In genomic region chr12:19220205-19220604, GRCh38 we compare ENCODE assay signal across 17 cellular contexts.
DNase-seq lines count a peak whose midpoint lies in the region; TF ChIP-seq lines count a peak whose summit lies in the region.
"Had no signal": no experiment of that assay in that cellular context is flagged by ENCODE, and none has a peak within 500 bp of the region (broad histone marks: within the 10 kb centered on the region; RNA-seq: fewer than 3 reads in every experiment).

No MANE protein-coding gene starts in this region.

- peaks cover 0 to 10% (median 0%) of the 10 kb centered on the region in 3 donors for H3K4me1 Mint-ChIP-seq in CD8-positive, alpha-beta memory T cell
- peaks cover 41% of the 10 kb centered on the region for H3K4me1 Mint-ChIP-seq in chondrocyte (ENCODE audit: low read depth)
- H3K4me1 Mint-ChIP-seq: CD14-positive monocyte had no signal

- intact Hi-C loops in dorsolateral prefrontal cortex (cut with DNase I): no loop called here

- no peaks in the 10 kb centered on the region for H3K36me3 ChIP-seq in CD8-positive, alpha-beta memory T cell (ENCODE audit: insufficient read depth, low read length)
- H3K36me3 ChIP-seq: MG63, spleen had no signal

- H3K4me1 ChIP-seq in CD8-positive, alpha-beta memory T cell (ENCODE audit: insufficient read depth, low read length): no peaks in the 10 kb centered on the region
- H3K4me1 ChIP-seq: spleen had no signal

- no peaks in the 10 kb centered on the region for H3K9me3 Mint-ChIP-seq in CD8-positive, alpha-beta memory T cell
- H3K9me3 Mint-ChIP-seq in chondrocyte (ENCODE audit: low read depth): peaks cover 10% of the 10 kb centered on the region
- H3K9me3 Mint-ChIP-seq: activated naive CD4-positive, alpha-beta T cell treated with anti-CD3 and anti-CD28 coated beads, Interleukin-2, amount 50 U/mL, for 72 hours; CD14-positive monocyte; stimulated activated naive CD8-positive, alpha-beta T cell treated with anti-CD3 and anti-CD28 coated beads, Interleukin-15, Interleukin-2, amounts not matched to agents 100 ng/mL and 50 ng/mL, for 24 hours had no signal

- no peaks in the 10 kb centered on the region for H3K9me3 ChIP-seq in CD8-positive, alpha-beta memory T cell (ENCODE audit: low read length)
- H3K9me3 ChIP-seq: spleen had no signal

- no peaks in the 10 kb centered on the region for H3K36me3 Mint-ChIP-seq in CD8-positive, alpha-beta memory T cell
- no peaks in the 10 kb centered on the region for H3K36me3 Mint-ChIP-seq in chondrocyte (ENCODE audit: low read depth)
- H3K36me3 Mint-ChIP-seq: activated naive CD4-positive, alpha-beta T cell treated with anti-CD3 and anti-CD28 coated beads, Interleukin-2, amount 50 U/mL, for 72 hours; CD14-positive monocyte had no signal

- H3K4me3 Mint-ChIP-seq in CD8-positive, alpha-beta memory T cell: peak overlapping the region in 1 of 7 donors; percentile 2
- H3K4me3 Mint-ChIP-seq in chondrocyte (ENCODE audit: unreplicated experiment): no peak overlapping the region
- H3K4me3 Mint-ChIP-seq: CD14-positive monocyte; stimulated activated naive CD8-positive, alpha-beta T cell treated with anti-CD3 and anti-CD28 coated beads, Interleukin-15, Interleukin-2, amounts not matched to agents 100 ng/mL and 50 ng/mL, for 24 hours had no signal

- DNase-seq in EH (ENCODE audit: low read depth) (peak; percentile 70), NCI-H226 (peak; percentile 86), cardiac fibroblast (ENCODE audit: low read depth in 2 of 2) (peak; percentile 81 to 83), kidney tubule cell (ENCODE audit: low spot score) (peak; percentile 58), dorsolateral prefrontal cortex (no peak), NCI-H187 (lab: John Stamatoyannopoulos, UW) (no peak), chondrocyte (ENCODE audit: low spot score) (no peak)
- DNase-seq in CD8-positive, alpha-beta memory T cell: no peak
- DNase-seq: caudate nucleus, NCI-H2029 treated with DMSO at 0.1 percent for 48 hours, NCI-H82, spleen had no signal

- no peak overlapping the region for H3K4me3 ChIP-seq in cardiac fibroblast (replicated peaks in 1 of 2; ENCODE audit: low read depth in 2 of 2, low read length in 2 of 2)
- no peak overlapping the region for H3K4me3 ChIP-seq in dorsolateral prefrontal cortex
- H3K4me3 ChIP-seq in CD8-positive, alpha-beta memory T cell (ENCODE audit: low read length): no peak overlapping the region
- H3K4me3 ChIP-seq: hepatocyte, MG63, spleen had no signal

- no peak overlapping the region for H3K27ac ChIP-seq in dorsolateral prefrontal cortex
- H3K27ac ChIP-seq in CD8-positive, alpha-beta memory T cell (ENCODE audit: low read depth, low read length): no peak overlapping the region
- H3K27ac ChIP-seq: hepatocyte, spleen had no signal

- CTCF ChIA-PET in CD8-positive, alpha-beta memory T cell (lab: Charles Lee): no interaction called here

- POLR2A ChIA-PET in CD8-positive, alpha-beta memory T cell (lab: Charles Lee): no interaction called here

- H3K27me3 ChIP-seq in dorsolateral prefrontal cortex: no peaks in the 10 kb centered on the region
- H3K27me3 ChIP-seq in CD8-positive, alpha-beta memory T cell (ENCODE audit: insufficient read depth, low read length, poor library complexity, severe bottlenecking): no peaks in the 10 kb centered on the region
- H3K27me3 ChIP-seq: hepatocyte, MG63, spleen had no signal

- no peak for TF ChIP-seq CTCF in cardiac fibroblast (IDR thresholded peaks at IDR 0.05; ENCODE audit: low read depth, low read length)
- no peak for TF ChIP-seq CTCF in dorsolateral prefrontal cortex (IDR thresholded peaks at IDR 0.05 in 54 of 56, conservative IDR thresholded peaks at IDR 0.05 in 2 of 56; ENCODE audit: low read depth in 1 of 56, partially characterized antibody in 56 of 56)
- TF ChIP-seq CTCF in chondrocyte (IDR thresholded peaks at IDR 0.05): no peak

- H3K27me3 Mint-ChIP-seq in CD8-positive, alpha-beta memory T cell: no peaks in the 10 kb centered on the region
- H3K27me3 Mint-ChIP-seq in chondrocyte (ENCODE audit: low read depth): no peaks in the 10 kb centered on the region
- H3K27me3 Mint-ChIP-seq: stimulated activated naive CD8-positive, alpha-beta T cell treated with anti-CD3 and anti-CD28 coated beads, Interleukin-15, Interleukin-2, amounts not matched to agents 100 ng/mL and 50 ng/mL, for 24 hours had no signal

- H3K27ac Mint-ChIP-seq in CD8-positive, alpha-beta memory T cell: peak overlapping the region in 1 of 8 donors; percentile 26
- no peak overlapping the region for H3K27ac Mint-ChIP-seq in chondrocyte (ENCODE audit: unreplicated experiment)
- H3K27ac Mint-ChIP-seq: activated naive CD4-positive, alpha-beta T cell treated with anti-CD3 and anti-CD28 coated beads, Interleukin-2, amount 50 U/mL, for 72 hours; CD14-positive monocyte; stimulated activated naive CD8-positive, alpha-beta T cell treated with anti-CD3 and anti-CD28 coated beads, Interleukin-15, Interleukin-2, amounts not matched to agents 100 ng/mL and 50 ng/mL, for 24 hours had no signal

Comparison
In these comparisons a context has a peak if more than half of its experiments do, and no peak if none do; other contexts are left out.
1. DNase-seq: peak in EH (single experiment), NCI-H226 (single experiment), cardiac fibroblast (2 of 2) and kidney tubule cell (single experiment); none in dorsolateral prefrontal cortex (0 of 10), NCI-H187 (0 of 2), CD8-positive, alpha-beta memory T cell (0 of 5) and chondrocyte (single experiment).